In genomic region chr7:96709381-96710228, GRCh38 we compare ENCODE assay signal across 8 cellular contexts. TPM values are rescaled to one million over a fixed set of nuclear protein-coding genes. Genes with fewer than 3 reads are reported as not detected.
DNase-seq lines count a peak whose midpoint lies in the region; FAIRE-seq lines count a peak whose summit lies in the region.

SEM1 (minus strand) TSS chr7:96709846; CDS start chr7:96709763, 83 bp downstream.

- peaks cover 6% of the 10 kb centered on the region for H3K36me3 Mint-ChIP-seq in activated naive CD4-positive, alpha-beta T cell treated with anti-CD3 and anti-CD28 coated beads for 36 hours (ENCODE audit: low read depth)

- in situ Hi-C loops in SK-MEL-5 (cut with HindIII; ENCODE audit: low pct_unique_long_range_greater_than_20kb, low sequenced_read_pairs) = no loop called here

- no peaks in the 10 kb centered on the region for H3K36me3 ChIP-seq in H7 (replicated peaks; ENCODE audit: control insufficient read depth, insufficient read depth, low read length)

- peak within 1 kb of the TSS; percentile 92 for H3K4me3 Mint-ChIP-seq in activated naive CD4-positive, alpha-beta T cell treated with anti-CD3 and anti-CD28 coated beads for 36 hours

- peaks cover 4% of the 10 kb centered on the region for H3K27me3 Mint-ChIP-seq in activated naive CD4-positive, alpha-beta T cell treated with anti-CD3 and anti-CD28 coated beads for 36 hours (ENCODE audit: low read depth)

- peak; percentile 54 for DNase-seq in H7
- peak; percentile 89 for DNase-seq in M059J (ENCODE audit: low read depth)
- peak; percentile 92 for DNase-seq in SK-MEL-5 (ENCODE audit: low read depth, low spot score)
- peak; percentile 77 for DNase-seq in activated naive CD4-positive, alpha-beta T cell treated with anti-CD3 and anti-CD28 coated beads for 36 hours
- peak; percentile 48 for DNase-seq in germinal center (ENCODE audit: low spot score)
- peak; percentile 35 for DNase-seq in non-pigmented ciliary epithelial cell (ENCODE audit: low read depth)
- DNase-seq in superior temporal gyrus (ENCODE audit: extremely low spot score) = peak; percentile 96

- H3K27ac Mint-ChIP-seq in activated naive CD4-positive, alpha-beta T cell treated with anti-CD3 and anti-CD28 coated beads for 36 hours = peak within 1 kb of the TSS; percentile 93

- CTCF ChIA-PET in activated naive CD4-positive, alpha-beta T cell treated with anti-CD3 and anti-CD28 coated beads for 36 hours (lab: Charles Lee) = interaction anchor here (1.3 kb wide), 1 partner anchor 10 kb away, joined by 4 read pairs; no protein-coding TSS in a partner anchor

- peak within 1 kb of the TSS; percentile 84 for H3K4me3 ChIP-seq in H7 (ENCODE audit: insufficient read depth, low read depth, low read length)

- H3K27me3 ChIP-seq in H7 (ENCODE audit: control insufficient read depth, insufficient read depth, low read length) = no peaks in the 10 kb centered on the region

- H3K4me1 Mint-ChIP-seq in activated naive CD4-positive, alpha-beta T cell treated with anti-CD3 and anti-CD28 coated beads for 36 hours (ENCODE audit: low read depth) = peaks cover 27% of the 10 kb centered on the region

- intact Hi-C loops in activated naive CD4-positive, alpha-beta T cell treated with anti-CD3 and anti-CD28 coated beads for 36 hours (cut with micrococcal nuclease) = loop anchor here (1.0 to 2.0 kb wide), 5 partner anchors 114 to 407 kb away; partner anchors contain the start of genes DLX5 and SDHAF3

- peaks cover 21% of the 10 kb centered on the region for H3K9me3 Mint-ChIP-seq in activated naive CD4-positive, alpha-beta T cell treated with anti-CD3 and anti-CD28 coated beads for 36 hours

- peak; percentile 94 for FAIRE-seq in G401.6 (lab: Jason Lieb, UNC)

RNA-seq across cellular contexts. Expression of gene SEM1, which starts in this region (rescaled TPM):
- total RNA-seq in H7 (2014; rRNA removed; shearing (Covaris generic)) = 54.0 and 78.1 TPM in 2 replicates
- 120 and 175 TPM in 2 replicates for total RNA-seq in M059J (2014; rRNA removed; shearing (Covaris generic))
- 227 and 267 TPM in 2 replicates for total RNA-seq in SK-MEL-5 (2014; rRNA removed; shearing (Covaris generic))
- 207 and 345 TPM in 2 replicates for polyA plus RNA-seq in SK-MEL-5 (2015; cell fraction: cytosol; rRNA removed)
- polyA plus RNA-seq in SK-MEL-5 (2015; cell fraction: nucleus; rRNA removed) = 55.9 and 66.9 TPM in 2 replicates
- 10 to 100 TPM; 37.7 to 47.5 TPM for total RNA-seq in activated naive CD4-positive, alpha-beta T cell treated with anti-CD3 and anti-CD28 coated beads for 36 hours

Comparison
In these comparisons a context has a peak if more than half of its experiments do, and no peak if none do; other contexts are left out.
1. Peak in every context shown above with its lines: DNase-seq and H3K4me3 ChIP-seq.
2. DNase-seq: peak in every context shown above with its lines; median percentile 96 in superior temporal gyrus; 92 in SK-MEL-5; 89 in M059J; 77 in activated naive CD4-positive, alpha-beta T cell treated with anti-CD3 and anti-CD28 coated beads for 36 hours; 54 in H7; 48 in germinal center; 35 in non-pigmented ciliary epithelial cell.